Comparison of ENCODE assay signal across 15 cellular contexts in genomic region chr2:2660789-2661355, GRCh38.
"Had no signal": no experiment of that assay in that cellular context is flagged by ENCODE, and none has a peak within 500 bp of the region (broad histone marks: within the 10 kb centered on the region; RNA-seq: fewer than 3 reads in every experiment).

No MANE protein-coding gene starts in this region.

- H3K27me3 Mint-ChIP-seq: activated CD8-positive, alpha-beta T cell treated with anti-CD3 and anti-CD28 coated beads for 36 hours; stimulated activated naive CD8-positive, alpha-beta T cell treated with anti-CD3 and anti-CD28 coated beads, Interleukin-15, Interleukin-2, amounts not matched to agents 100 ng/mL and 50 ng/mL, for 24 hours had no signal

- H3K36me3 ChIP-seq: neutrophil, tibial nerve had no signal

- H3K36me3 Mint-ChIP-seq: immature natural killer cell had no signal

- H3K27me3 ChIP-seq: body of pancreas, tibial nerve had no signal

- H3K4me1 Mint-ChIP-seq: immature natural killer cell had no signal

- DNase-seq: activated CD4-positive, alpha-beta T cell treated with anti-CD3 and anti-CD28 coated beads for 4 hours; activated CD8-positive, alpha-beta T cell treated with anti-CD3 and anti-CD28 coated beads for 36 hours; activated naive CD4-positive, alpha-beta T cell treated with anti-CD3 and anti-CD28 coated beads for 36 hours; activated T-cell treated with anti-CD3 and anti-CD28 coated beads, Interleukin-2, amount 50 U/mL, for 4 hours; body of pancreas; caudate nucleus; immature natural killer cell; kidney glomerular epithelial cell; mesendoderm; stimulated activated CD4-positive, alpha-beta T cell treated with anti-CD3 and anti-CD28 coated beads, Interleukin-2, amount 100 ng/mL, for 48 hours had no signal

- H3K4me3 Mint-ChIP-seq: activated CD8-positive, alpha-beta T cell treated with anti-CD3 and anti-CD28 coated beads for 36 hours; activated naive CD4-positive, alpha-beta T cell treated with anti-CD3 and anti-CD28 coated beads for 36 hours; activated T-cell treated with anti-CD3 and anti-CD28 coated beads, Interleukin-2, amount 50 U/mL, for 4 hours; immature natural killer cell; naive thymus-derived CD8-positive, alpha-beta T cell; stimulated activated naive CD8-positive, alpha-beta T cell treated with anti-CD3 and anti-CD28 coated beads, Interleukin-15, Interleukin-2, amounts not matched to agents 100 ng/mL and 50 ng/mL, for 24 hours; WTC11 had no signal

- H3K9me3 ChIP-seq: neutrophil had no signal

- H3K4me3 ChIP-seq: body of pancreas, tibial nerve had no signal

- H3K27ac Mint-ChIP-seq: activated CD8-positive, alpha-beta T cell treated with anti-CD3 and anti-CD28 coated beads for 36 hours; activated naive CD4-positive, alpha-beta T cell treated with anti-CD3 and anti-CD28 coated beads for 36 hours; immature natural killer cell; stimulated activated naive CD8-positive, alpha-beta T cell treated with anti-CD3 and anti-CD28 coated beads, Interleukin-15, Interleukin-2, amounts not matched to agents 100 ng/mL and 50 ng/mL, for 24 hours; WTC11 had no signal

- H3K4me1 ChIP-seq: body of pancreas had no signal

- H3K27ac ChIP-seq: body of pancreas, neutrophil, tibial nerve had no signal

- ATAC-seq: activated CD8-positive, alpha-beta T cell treated with anti-CD3 and anti-CD28 coated beads for 36 hours; activated T-cell treated with anti-CD3 and anti-CD28 coated beads, Interleukin-2, amount 50 U/mL, for 4 hours; body of pancreas; naive thymus-derived CD8-positive, alpha-beta T cell; WTC11 had no signal
